1 cellular context compared by ENCODE assay signal in the genomic region with DNA sequence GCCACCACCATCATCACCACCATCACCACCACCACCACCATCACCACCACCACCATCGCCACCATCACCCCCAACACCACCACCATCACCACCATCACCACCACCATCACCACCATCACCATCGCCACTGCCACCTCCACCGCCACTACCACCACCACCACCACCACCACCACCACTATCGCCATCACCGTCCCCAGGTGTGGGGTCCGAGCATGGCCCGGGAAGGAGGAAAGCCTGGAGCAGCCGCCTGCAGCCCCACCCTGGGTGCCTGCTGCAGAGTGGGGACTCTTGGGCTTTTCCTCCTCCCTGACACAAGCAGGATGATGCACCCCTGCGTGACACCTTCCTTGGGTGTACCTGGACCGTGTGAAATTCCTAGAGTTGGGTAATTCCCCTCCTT.
TF ChIP-seq lines count a peak whose summit lies in the region.

No MANE protein-coding gene starts in this region.

TF ChIP-seq in IMR-90, 13 proteins besides CTCF, POLR2A, EP300 and RAD21:
- no peak for TF ChIP-seq BHLHE40 (IDR thresholded peaks at IDR 0.05; ENCODE audit: low read depth, low read length)
- no peak for TF ChIP-seq RCOR1 (IDR thresholded peaks at IDR 0.05; ENCODE audit: insufficient replicate concordance, low read length)
- TF ChIP-seq CHD1 (IDR thresholded peaks at IDR 0.05; ENCODE audit: low read depth, low read length): no peak
- no peak for TF ChIP-seq RFX5 (IDR thresholded peaks at IDR 0.05; ENCODE audit: low read depth, low read length)
- TF ChIP-seq CEBPB (IDR thresholded peaks at IDR 0.05; ENCODE audit: low read depth, low read length): no peak
- TF ChIP-seq SMC3 (IDR thresholded peaks at IDR 0.05; ENCODE audit: low read depth, low read length): no peak
- TF ChIP-seq NFE2L2 (IDR thresholded peaks at IDR 0.05; ENCODE audit: low read depth, low read length): no peak
- TF ChIP-seq, protein P1, sequence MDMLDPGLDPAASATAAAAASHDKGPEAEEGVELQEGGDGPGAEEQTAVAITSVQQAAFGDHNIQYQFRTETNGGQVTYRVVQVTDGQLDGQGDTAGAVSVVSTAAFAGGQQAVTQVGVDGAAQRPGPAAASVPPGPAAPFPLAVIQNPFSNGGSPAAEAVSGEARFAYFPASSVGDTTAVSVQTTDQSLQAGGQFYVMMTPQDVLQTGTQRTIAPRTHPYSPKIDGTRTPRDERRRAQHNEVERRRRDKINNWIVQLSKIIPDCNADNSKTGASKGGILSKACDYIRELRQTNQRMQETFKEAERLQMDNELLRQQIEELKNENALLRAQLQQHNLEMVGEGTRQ (IDR thresholded peaks at IDR 0.05; ENCODE audit: low read depth, low read length): no peak
- TF ChIP-seq MAFK (IDR thresholded peaks at IDR 0.05; ENCODE audit: low read depth, low read length): no peak
- TF ChIP-seq, protein P2, sequence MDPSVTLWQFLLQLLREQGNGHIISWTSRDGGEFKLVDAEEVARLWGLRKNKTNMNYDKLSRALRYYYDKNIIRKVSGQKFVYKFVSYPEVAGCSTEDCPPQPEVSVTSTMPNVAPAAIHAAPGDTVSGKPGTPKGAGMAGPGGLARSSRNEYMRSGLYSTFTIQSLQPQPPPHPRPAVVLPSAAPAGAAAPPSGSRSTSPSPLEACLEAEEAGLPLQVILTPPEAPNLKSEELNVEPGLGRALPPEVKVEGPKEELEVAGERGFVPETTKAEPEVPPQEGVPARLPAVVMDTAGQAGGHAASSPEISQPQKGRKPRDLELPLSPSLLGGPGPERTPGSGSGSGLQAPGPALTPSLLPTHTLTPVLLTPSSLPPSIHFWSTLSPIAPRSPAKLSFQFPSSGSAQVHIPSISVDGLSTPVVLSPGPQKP (IDR thresholded peaks at IDR 0.05; ENCODE audit: borderline replicate concordance, low read depth, low read length): no peak
